In the genomic region with DNA sequence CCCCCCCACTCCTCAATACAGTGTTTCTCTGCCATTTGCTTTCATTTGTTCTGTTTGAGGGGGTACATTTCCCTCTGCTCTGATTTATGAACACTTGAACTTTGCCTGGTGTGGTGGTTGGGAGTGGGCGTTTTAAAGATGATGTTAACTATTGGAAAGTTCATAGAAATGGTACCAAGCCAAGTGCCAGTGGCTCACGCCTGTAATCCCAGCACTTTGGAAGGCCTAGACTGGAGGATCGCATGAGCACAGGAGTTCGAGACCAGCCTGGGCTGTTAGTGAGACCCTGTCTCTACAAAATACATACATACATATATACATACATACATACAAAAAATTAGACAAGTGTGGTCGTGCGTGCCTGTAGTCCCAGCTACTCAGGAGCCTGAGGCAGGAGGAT, we compare ENCODE assay signal across 9 cellular contexts. TPM values are rescaled to one million over a fixed set of nuclear protein-coding genes. Genes with fewer than 3 reads are reported as not detected.
DNase-seq lines count a peak whose midpoint lies in the region; ATAC-seq, FAIRE-seq and TF ChIP-seq lines count a peak whose summit lies in the region.
"Had no signal": no experiment of that assay in that cellular context is flagged by ENCODE, and none has a peak within 500 bp of the region (broad histone marks: within the 10 kb centered on the region; RNA-seq: fewer than 3 reads in every experiment).

No MANE protein-coding gene starts in this region.

- TF ChIP-seq POLR2A in endothelial cell of umbilical vein (IDR thresholded peaks at IDR 0.05; ENCODE audit: low read depth, low read length) (no peak), vagina (IDR thresholded peaks at IDR 0.05) (no peak)

- H3K4me3 ChIP-seq in left ventricle myocardium inferior (peak overlapping the region; percentile 85), endothelial cell of umbilical vein (replicated peaks in 1 of 3; ENCODE audit: insufficient read depth in 1 of 3, low read depth in 1 of 3, low read length in 3 of 3) (peak overlapping the region in 2 of 3 experiments; percentile 87 to 95), vagina (peak overlapping the region; percentile 84 to 88)
- H3K4me3 ChIP-seq in naive thymus-derived CD4-positive, alpha-beta T cell (ENCODE audit: low read length), result no peak overlapping the region

- H3K27me3 ChIP-seq in left ventricle myocardium inferior (ENCODE audit: low read depth) (no peaks in the 10 kb centered on the region), endothelial cell of umbilical vein (ENCODE audit: control insufficient read depth in 2 of 2, insufficient read depth in 2 of 2, low read length in 2 of 2) (no peaks in the 10 kb centered on the region), vagina (no peaks in the 10 kb centered on the region)
- no peaks in the 10 kb centered on the region for H3K27me3 ChIP-seq in naive thymus-derived CD4-positive, alpha-beta T cell (ENCODE audit: control insufficient read depth in 2 of 2, insufficient read depth in 2 of 2, low read length in 2 of 2)

- peak overlapping the region; percentile 74 for H3K9ac ChIP-seq in endothelial cell of umbilical vein (replicated peaks; ENCODE audit: extremely low read depth, insufficient read depth, low read length)

- H3K36me3 ChIP-seq in left ventricle myocardium inferior (peaks cover 5% of the 10 kb centered on the region), endothelial cell of umbilical vein (ENCODE audit: control insufficient read depth in 2 of 2, extremely low read depth in 1 of 2, insufficient read depth in 2 of 2, low read length in 2 of 2) (no peaks in the 10 kb centered on the region), vagina (no peaks in the 10 kb centered on the region)
- H3K36me3 ChIP-seq in naive thymus-derived CD4-positive, alpha-beta T cell (ENCODE audit: control insufficient read depth in 2 of 3, insufficient read depth in 3 of 3, low read length in 3 of 3), result no peaks in the 10 kb centered on the region

- H2AFZ ChIP-seq in endothelial cell of umbilical vein (ENCODE audit: low read depth, low read length), result no peak overlapping the region

- peaks cover 49% of the 10 kb centered on the region for H3K4me1 ChIP-seq in left ventricle myocardium inferior
- peaks cover 33% of the 10 kb centered on the region for H3K4me1 ChIP-seq in endothelial cell of umbilical vein (ENCODE audit: control insufficient read depth, extremely low read depth, insufficient read depth, low read length)
- H3K4me1 ChIP-seq in naive thymus-derived CD4-positive, alpha-beta T cell (ENCODE audit: control insufficient read depth in 2 of 2, insufficient read depth in 2 of 2, low read length in 2 of 2), result no peaks in the 10 kb centered on the region
- H3K4me1 ChIP-seq in vagina, result peaks cover 40% of the 10 kb centered on the region

- H4K20me1 ChIP-seq in endothelial cell of umbilical vein (replicated peaks; ENCODE audit: control insufficient read depth, extremely low read depth, insufficient read depth, low read length), result no peaks in the 10 kb centered on the region

- DNase-seq in left ventricle myocardium inferior (no peak), cardiac septum (ENCODE audit: low spot score) (no peak), endothelial cell of umbilical vein (ENCODE audit: low read depth, low spot score) (peak; percentile 16), vagina (ENCODE audit: extremely low spot score in 2 of 2) (no peak), NCI-H748 treated with DMSO at 0.1 percent for 48 hours (lab: John Stamatoyannopoulos, UW) (no peak), NCI-H226 (no peak)
- DNase-seq in naive thymus-derived CD4-positive, alpha-beta T cell, result no peak
- DNase-seq: CD4-positive, alpha-beta memory T cell had no signal

- no peak for TF ChIP-seq CTCF in left ventricle myocardium inferior (IDR thresholded peaks at IDR 0.05; ENCODE audit: borderline replicate concordance)
- TF ChIP-seq CTCF in endothelial cell of umbilical vein (IDR thresholded peaks at IDR 0.05; ENCODE audit: extremely low read depth in 1 of 2, insufficient read depth in 1 of 2, low read depth in 1 of 2, low read length in 2 of 2), result no peak
- no peak for TF ChIP-seq CTCF in vagina (IDR thresholded peaks at IDR 0.05)

- no peaks in the 10 kb centered on the region for H3K9me3 ChIP-seq in left ventricle myocardium inferior (replicated peaks)
- no peaks in the 10 kb centered on the region for H3K9me3 ChIP-seq in endothelial cell of umbilical vein (replicated peaks; ENCODE audit: control insufficient read depth, insufficient read depth, low read length)
- no peaks in the 10 kb centered on the region for H3K9me3 ChIP-seq in naive thymus-derived CD4-positive, alpha-beta T cell (ENCODE audit: control insufficient read depth in 2 of 3, low read length in 3 of 3)
- H3K9me3 ChIP-seq in vagina, result no peaks in the 10 kb centered on the region

- intact Hi-C loops in left ventricle myocardium inferior (cut with micrococcal nuclease) (no loop called here), cardiac septum (cut with DNase I) (loop anchor here (10.0 kb wide), 1 partner anchor 270 kb away; no protein-coding TSS in a partner anchor), endothelial cell of umbilical vein (cut with micrococcal nuclease) (loop anchor here (2.0 to 10.0 kb wide), 5 partner anchors 54 to 810 kb away; a partner anchor contains a TSS), vagina (cut with DNase I) (no loop called here)
- intact Hi-C loops in naive thymus-derived CD4-positive, alpha-beta T cell (cut with micrococcal nuclease), result loop anchor here in 1 of 2 donors (10.0 kb wide), 2 partner anchors 160 to 240 kb away; no protein-coding TSS in a partner anchor

- dilution Hi-C loops in endothelial cell of umbilical vein (cut with MboI; ENCODE audit: extremely low pct_ligation_motif_present, low sequenced_read_pairs), result no loop called here

- peak overlapping the region; percentile 97 for H3K27ac ChIP-seq in left ventricle myocardium inferior (replicated peaks)
- H3K27ac ChIP-seq in endothelial cell of umbilical vein (ENCODE audit: insufficient read depth, low read depth, low read length), result peak overlapping the region; percentile 0
- no peak overlapping the region for H3K27ac ChIP-seq in naive thymus-derived CD4-positive, alpha-beta T cell (ENCODE audit: low read depth, low read length)
- H3K27ac ChIP-seq in vagina, result peak overlapping the region; percentile 97

- H3K27ac Mint-ChIP-seq in naive thymus-derived CD4-positive, alpha-beta T cell, result no peak overlapping the region
- H3K27ac Mint-ChIP-seq: CD4-positive, alpha-beta memory T cell had no signal

- H3K27me3 Mint-ChIP-seq in naive thymus-derived CD4-positive, alpha-beta T cell, result peaks cover 34 to 55% (median 47%) of the 10 kb centered on the region in 5 donors

- peaks cover 0 to 18% (median 10%) of the 10 kb centered on the region in 7 donors for H3K4me1 Mint-ChIP-seq in naive thymus-derived CD4-positive, alpha-beta T cell

- FAIRE-seq in endothelial cell of umbilical vein (lab: Jason Lieb, UNC), result no peak

- H3K79me2 ChIP-seq in endothelial cell of umbilical vein (ENCODE audit: control insufficient read depth, insufficient read depth, low read length), result peaks cover 57% of the 10 kb centered on the region

- CTCF ChIA-PET in endothelial cell of umbilical vein (lab: Charles Lee), result interaction anchor here (0.8 to 2.6 kb wide), 5 partner anchors 10 to 616 kb away, joined by 3 to 10 read pairs (median 4); no protein-coding TSS in a partner anchor
- CTCF ChIA-PET in naive thymus-derived CD4-positive, alpha-beta T cell (lab: Charles Lee), result interaction anchor here (0.6 kb wide), 1 partner anchor 144 kb away, joined by 3 read pairs; no protein-coding TSS in a partner anchor

- no TSS peak for BruUV-seq in endothelial cell of umbilical vein (replicated peaks; lab: Mats Ljungman, UMichigan)

- POLR2A ChIA-PET in endothelial cell of umbilical vein (lab: Charles Lee), result no interaction called here
- POLR2A ChIA-PET in naive thymus-derived CD4-positive, alpha-beta T cell (lab: Charles Lee), result no interaction called here

- peaks cover 0 to 4% (median 0%) of the 10 kb centered on the region in 5 donors for H3K36me3 Mint-ChIP-seq in naive thymus-derived CD4-positive, alpha-beta T cell

- peaks cover 0 to 10% (median 0%) of the 10 kb centered on the region in 11 donors for H3K9me3 Mint-ChIP-seq in naive thymus-derived CD4-positive, alpha-beta T cell

- H3K4me3 Mint-ChIP-seq in naive thymus-derived CD4-positive, alpha-beta T cell, result peak overlapping the region; percentile 3 to 78 (median 50)

- no peaks in the 10 kb centered on the region for H3K9me1 ChIP-seq in endothelial cell of umbilical vein (replicated peaks; ENCODE audit: control insufficient read depth, extremely low read depth, insufficient read depth, low read length)

- ATAC-seq in naive thymus-derived CD4-positive, alpha-beta T cell, result no peak
- ATAC-seq in GM18867 (IDR thresholded peaks at IDR 0.05; ENCODE audit: unreplicated experiment), result no peak

- H3K4me2 ChIP-seq in endothelial cell of umbilical vein (ENCODE audit: insufficient read depth, low read length), result peak overlapping the region; percentile 54

RNA-seq across cellular contexts. Expression of a gene that starts 1.1 kb away (rescaled TPM):
- total RNA-seq in left ventricle myocardium inferior (7.2 TPM), cardiac septum (8.2 TPM), endothelial cell of umbilical vein (65.6 and 78.3 TPM in 2 replicates), vagina (26.8 TPM)
- 43.6 and 49.6 TPM in 2 replicates for polyA plus RNA-seq in endothelial cell of umbilical vein
- 54.8 and 61.4 TPM in 2 replicates for polyA plus RNA-seq in endothelial cell of umbilical vein (2011; cell fraction: cytosol; rRNA removed)
- polyA plus RNA-seq in endothelial cell of umbilical vein (2011; cell fraction: nucleus; rRNA removed), result 22.3 and 25.4 TPM in 2 replicates
- polyA plus RNA-seq in endothelial cell of umbilical vein (2012), result 108 and 140 TPM in 2 replicates
- 21.2 and 24.2 TPM in 2 replicates for polyA minus RNA-seq in endothelial cell of umbilical vein
- polyA minus RNA-seq in endothelial cell of umbilical vein (2011; cell fraction: cytosol; rRNA and poly(A)+ RNA removed), result 12.2 TPM
- polyA minus RNA-seq in endothelial cell of umbilical vein (2011; cell fraction: nucleus; rRNA and poly(A)+ RNA removed), result 6.6 and 8.3 TPM in 2 replicates
- 10 to 100 TPM in 1 of 5 experiments, 1 to 10 TPM in 2, under 1 TPM in 2; 0.36 to 22.5 (median 1.4) TPM for total RNA-seq in naive thymus-derived CD4-positive, alpha-beta T cell
- polyA plus RNA-seq in naive thymus-derived CD4-positive, alpha-beta T cell, result under 1 TPM; 0.24 to 0.92 TPM
- polyA plus RNA-seq: CD4-positive, alpha-beta memory T cell had no signal

RNA-seq across cellular contexts. Expression of a gene that starts 54.0 kb away (rescaled TPM):
- not detected for total RNA-seq in left ventricle myocardium inferior
- not detected for total RNA-seq in cardiac septum
- total RNA-seq in endothelial cell of umbilical vein, result not detected in 2 replicates
- not detected in 2 replicates for polyA plus RNA-seq in endothelial cell of umbilical vein
- not detected in 2 replicates for polyA plus RNA-seq in endothelial cell of umbilical vein (2011; cell fraction: cytosol; rRNA removed)
- not detected in 2 replicates for polyA plus RNA-seq in endothelial cell of umbilical vein (2011; cell fraction: nucleus; rRNA removed)
- polyA plus RNA-seq in endothelial cell of umbilical vein (2012), result not detected in 2 replicates
- not detected in 2 replicates for polyA minus RNA-seq in endothelial cell of umbilical vein
- not detected for polyA minus RNA-seq in endothelial cell of umbilical vein (2011; cell fraction: cytosol; rRNA and poly(A)+ RNA removed)
- polyA minus RNA-seq in endothelial cell of umbilical vein (2011; cell fraction: nucleus; rRNA and poly(A)+ RNA removed), result not detected in 2 replicates
- total RNA-seq in naive thymus-derived CD4-positive, alpha-beta T cell, result not detected
- not detected for polyA plus RNA-seq in naive thymus-derived CD4-positive, alpha-beta T cell
- not detected for total RNA-seq in vagina
- total RNA-seq: CD4-positive, alpha-beta memory T cell had no signal
- polyA plus RNA-seq: CD4-positive, alpha-beta memory T cell had no signal

Comparison
In these comparisons a context has a peak if more than half of its experiments do, and no peak if none do; other contexts are left out.
1. intact Hi-C loops: an anchor here in cardiac septum (10.0 kb wide) and endothelial cell of umbilical vein (2.0 to 10.0 kb wide); none called in left ventricle myocardium inferior and vagina.